Comparison of ENCODE assay signal across 40 cellular contexts in genomic region chr3:118245312-118245711, GRCh38.
"Had no signal": no experiment of that assay in that cellular context is flagged by ENCODE, and none has a peak within 500 bp of the region (broad histone marks: within the 10 kb centered on the region; RNA-seq: fewer than 3 reads in every experiment).

No MANE protein-coding gene starts in this region.

- H3K36me3 ChIP-seq: adrenal gland, ascending aorta, brain microvascular endothelial cell, breast epithelium, cardiac muscle cell had no signal

- FAIRE-seq: astrocyte, bronchial epithelial cell had no signal

- DNase-seq: activated effector memory CD4-positive, alpha-beta T cell treated with anti-CD3 and anti-CD28 coated beads, Interleukin-2, amount 50 U/mL, for 16 hours; activated effector memory CD4-positive, alpha-beta T cell treated with Interleukin-2 at 50 U/mL for 16 hours; activated gamma-delta T cell; activated gamma-delta T cell treated with Interleukin-2 at 50 U/mL for 16 hours; activated naive CD4-positive, alpha-beta T cell; activated naive CD4-positive, alpha-beta T cell treated with anti-CD3 and anti-CD28 coated beads for 36 hours; activated naive CD4-positive, alpha-beta T cell treated with anti-CD3 and anti-CD28 coated beads, Interleukin-2, amount 10 ng/mL, durations not matched to agents 7 days and 5 days; activated naive CD4-positive, alpha-beta T cell treated with anti-CD3 and anti-CD28 coated beads, Interleukin-2, amount 50 U/mL, for 16 hours; activated naive CD4-positive, alpha-beta T cell treated with Interleukin-2 at 50 U/mL for 16 hours; activated naive CD8-positive, alpha-beta T cell treated with anti-CD3 and anti-CD28 coated beads for 36 hours; activated naive CD8-positive, alpha-beta T cell treated with anti-CD3 and anti-CD28 coated beads, Interleukin-2, amount 10 ng/mL, durations not matched to agents 7 days and 5 days; activated naive CD8-positive, alpha-beta T cell treated with anti-CD3 and anti-CD28 coated beads, Interleukin-2, amount 50 U/mL, for 24 hours; activated T-cell treated with anti-CD3 and anti-CD28 coated beads, Interleukin-2, amount 50 U/mL, for 1 hour; activated T-cell treated with anti-CD3 and anti-CD28 coated beads, Interleukin-2, amount 50 U/mL, for 24 hours; activated T-cell treated with anti-CD3 and anti-CD28 coated beads, Interleukin-2, amount 50 U/mL, for 4 hours; activated T-cell treated with anti-CD3 and anti-CD28 coated beads, Interleukin-2, amount 50 U/mL, for 48 hours; activated T-cell treated with anti-CD3 and anti-CD28 coated beads, Interleukin-2, amount 50 U/mL, for 72 hours; adrenal gland; amniotic stem cell; amygdala; anterior cingulate cortex; aorta; body of pancreas; brain microvascular endothelial cell; caudate nucleus; central memory CD4-positive, alpha-beta T cell; cerebellar nuclear complex had no signal

- H3K9me3 ChIP-seq: adrenal gland, ascending aorta, body of pancreas, breast epithelium had no signal

- H3K4me3 ChIP-seq: adrenal gland, ascending aorta, body of pancreas, breast epithelium, cardiac muscle cell had no signal

- H3K27me3 Mint-ChIP-seq: activated naive CD4-positive, alpha-beta T cell treated with anti-CD3 and anti-CD28 coated beads, Interleukin-2, amount 10 ng/mL, durations not matched to agents 7 days and 5 days; activated naive CD4-positive, alpha-beta T cell treated with anti-CD3 and anti-CD28 coated beads, Interleukin-2, amount 50 U/mL, for 24 hours; activated naive CD8-positive, alpha-beta T cell; activated naive CD8-positive, alpha-beta T cell treated with anti-CD3 and anti-CD28 coated beads for 36 hours; activated naive CD8-positive, alpha-beta T cell treated with anti-CD3 and anti-CD28 coated beads, Interleukin-2, amount 10 ng/mL, durations not matched to agents 7 days and 5 days; activated naive CD8-positive, alpha-beta T cell treated with anti-CD3 and anti-CD28 coated beads, Interleukin-2, amount 50 U/mL, for 24 hours; activated T-cell treated with anti-CD3 and anti-CD28 coated beads, Interleukin-2, amount 50 U/mL, for 24 hours; activated T-helper 17 cell treated with anti-CD3 and anti-CD28 coated beads, Interleukin-2, amount 50 U/mL, for 72 hours; brain; central memory CD8-positive, alpha-beta T cell had no signal

- ATAC-seq: activated naive CD4-positive, alpha-beta T cell treated with anti-CD3 and anti-CD28 coated beads, Interleukin-2, amount 50 U/mL, for 72 hours; activated naive CD8-positive, alpha-beta T cell treated with anti-CD3 and anti-CD28 coated beads, Interleukin-2, amount 50 U/mL, for 24 hours; activated T-cell treated with anti-CD3 and anti-CD28 coated beads, Interleukin-2, amount 50 U/mL, for 4 hours; activated T-cell treated with anti-CD3 and anti-CD28 coated beads, Interleukin-2, amount 50 U/mL, for 72 hours; activated T-helper 17 cell treated with anti-CD3 and anti-CD28 coated beads, Interleukin-2, amount 50 U/mL, for 72 hours; body of pancreas had no signal

- H3K4me1 Mint-ChIP-seq: activated naive CD4-positive, alpha-beta T cell treated with anti-CD3 and anti-CD28 coated beads, Interleukin-2, amount 10 ng/mL, durations not matched to agents 7 days and 5 days; activated naive CD4-positive, alpha-beta T cell treated with anti-CD3 and anti-CD28 coated beads, Interleukin-2, amount 50 U/mL, for 24 hours; activated naive CD8-positive, alpha-beta T cell treated with anti-CD3 and anti-CD28 coated beads for 36 hours; activated naive CD8-positive, alpha-beta T cell treated with anti-CD3 and anti-CD28 coated beads, Interleukin-2, amount 10 ng/mL, durations not matched to agents 7 days and 5 days; activated naive CD8-positive, alpha-beta T cell treated with anti-CD3 and anti-CD28 coated beads, Interleukin-2, amount 50 U/mL, for 24 hours; activated T-helper 17 cell treated with anti-CD3 and anti-CD28 coated beads, Interleukin-2, amount 50 U/mL, for 72 hours; brain; central memory CD8-positive, alpha-beta T cell had no signal

- H3K4me3 Mint-ChIP-seq: activated naive CD4-positive, alpha-beta T cell treated with anti-CD3 and anti-CD28 coated beads for 36 hours; activated naive CD4-positive, alpha-beta T cell treated with anti-CD3 and anti-CD28 coated beads, Interleukin-2, amount 10 ng/mL, durations not matched to agents 7 days and 5 days; activated naive CD4-positive, alpha-beta T cell treated with anti-CD3 and anti-CD28 coated beads, Interleukin-2, amount 50 U/mL, for 24 hours; activated naive CD8-positive, alpha-beta T cell; activated naive CD8-positive, alpha-beta T cell treated with anti-CD3 and anti-CD28 coated beads for 36 hours; activated naive CD8-positive, alpha-beta T cell treated with anti-CD3 and anti-CD28 coated beads, Interleukin-2, amount 10 ng/mL, durations not matched to agents 7 days and 5 days; activated naive CD8-positive, alpha-beta T cell treated with anti-CD3 and anti-CD28 coated beads, Interleukin-2, amount 50 U/mL, for 24 hours; activated T-cell treated with anti-CD3 and anti-CD28 coated beads, Interleukin-2, amount 50 U/mL, for 24 hours; activated T-cell treated with anti-CD3 and anti-CD28 coated beads, Interleukin-2, amount 50 U/mL, for 4 hours; activated T-cell treated with anti-CD3 and anti-CD28 coated beads, Interleukin-2, amount 50 U/mL, for 72 hours; activated T-helper 1 cell treated with anti-CD3 and anti-CD28 coated beads, Interleukin-12 subunit alpha, Interleukin-12 subunit beta, Interleukin-2, Interleukin-4 antibody, amounts not matched to agents 30 ng/mL and 10 ng/mL and 1 ng/mL, durations not matched to agents 14 hours and 24 hours and 36 hours; activated T-helper 17 cell treated with anti-CD3 and anti-CD28 coated beads, Interleukin-2, amount 50 U/mL, for 72 hours; brain; central memory CD8-positive, alpha-beta T cell had no signal

- H3K9me3 Mint-ChIP-seq: activated naive CD4-positive, alpha-beta T cell treated with anti-CD3 and anti-CD28 coated beads for 36 hours; activated naive CD8-positive, alpha-beta T cell treated with anti-CD3 and anti-CD28 coated beads for 36 hours; activated naive CD8-positive, alpha-beta T cell treated with anti-CD3 and anti-CD28 coated beads, Interleukin-2, amount 10 ng/mL, durations not matched to agents 7 days and 5 days; brain had no signal

- H3K27me3 ChIP-seq: adrenal gland, ascending aorta, body of pancreas, brain microvascular endothelial cell, breast epithelium, cardiac muscle cell had no signal

- H3K27ac Mint-ChIP-seq: activated naive CD4-positive, alpha-beta T cell treated with anti-CD3 and anti-CD28 coated beads for 36 hours; activated naive CD4-positive, alpha-beta T cell treated with anti-CD3 and anti-CD28 coated beads, Interleukin-2, amount 10 ng/mL, durations not matched to agents 7 days and 5 days; activated naive CD4-positive, alpha-beta T cell treated with anti-CD3 and anti-CD28 coated beads, Interleukin-2, amount 50 U/mL, for 24 hours; activated naive CD4-positive, alpha-beta T cell treated with anti-CD3 and anti-CD28 coated beads, Interleukin-2, amount 50 U/mL, for 72 hours; activated naive CD8-positive, alpha-beta T cell; activated naive CD8-positive, alpha-beta T cell treated with anti-CD3 and anti-CD28 coated beads for 36 hours; activated naive CD8-positive, alpha-beta T cell treated with anti-CD3 and anti-CD28 coated beads, Interleukin-2, amount 10 ng/mL, durations not matched to agents 7 days and 5 days; activated naive CD8-positive, alpha-beta T cell treated with anti-CD3 and anti-CD28 coated beads, Interleukin-2, amount 50 U/mL, for 24 hours; activated T-cell treated with anti-CD3 and anti-CD28 coated beads, Interleukin-2, amount 50 U/mL, for 24 hours; activated T-cell treated with anti-CD3 and anti-CD28 coated beads, Interleukin-2, amount 50 U/mL, for 72 hours; activated T-helper 1 cell treated with anti-CD3 and anti-CD28 coated beads, Interleukin-12 subunit alpha, Interleukin-12 subunit beta, Interleukin-2, Interleukin-4 antibody, amounts not matched to agents 30 ng/mL and 10 ng/mL and 1 ng/mL, durations not matched to agents 14 hours and 24 hours and 36 hours; activated T-helper 17 cell treated with anti-CD3 and anti-CD28 coated beads, Interleukin-2, amount 50 U/mL, for 72 hours; activated T-helper 2 cell treated with anti-CD3 and anti-CD28 coated beads, Interferon-gamma antibody, Interleukin-2, Interleukin-4, amounts not matched to agents 10 μg/mL and 5 μg/mL and 100 μg/mL, durations not matched to agents 14 hours and 24 hours and 36 hours; brain had no signal

- H3K27ac ChIP-seq: adrenal gland, ascending aorta, body of pancreas, brain microvascular endothelial cell, breast epithelium, cardiac muscle cell had no signal

- H3K4me1 ChIP-seq: adrenal gland, ascending aorta, body of pancreas, breast epithelium had no signal

- H3K36me3 Mint-ChIP-seq: activated naive CD4-positive, alpha-beta T cell treated with anti-CD3 and anti-CD28 coated beads, Interleukin-2, amount 10 ng/mL, durations not matched to agents 7 days and 5 days; activated naive CD4-positive, alpha-beta T cell treated with anti-CD3 and anti-CD28 coated beads, Interleukin-2, amount 50 U/mL, for 24 hours; activated naive CD4-positive, alpha-beta T cell treated with anti-CD3 and anti-CD28 coated beads, Interleukin-2, amount 50 U/mL, for 72 hours; activated naive CD8-positive, alpha-beta T cell; activated naive CD8-positive, alpha-beta T cell treated with anti-CD3 and anti-CD28 coated beads for 36 hours; activated naive CD8-positive, alpha-beta T cell treated with anti-CD3 and anti-CD28 coated beads, Interleukin-2, amount 10 ng/mL, durations not matched to agents 7 days and 5 days; brain had no signal
